8 cellular contexts compared by ENCODE assay signal in genomic region chr1:150213170-150214098, GRCh38. TPM values are rescaled to one million over a fixed set of nuclear protein-coding genes. Genes with fewer than 3 reads are reported as not detected.
DNase-seq lines count a peak whose midpoint lies in the region; ATAC-seq and TF ChIP-seq lines count a peak whose summit lies in the region.

No MANE protein-coding gene starts in this region.

- peak overlapping the region; percentile 90 for H3K4me3 Mint-ChIP-seq in activated naive CD8-positive, alpha-beta T cell
- peak overlapping the region; percentile 83 for H3K4me3 Mint-ChIP-seq in osteocyte (ENCODE audit: unreplicated experiment)

- TF ChIP-seq CTCF in osteocyte (IDR thresholded peaks at IDR 0.05) (peak; percentile 41), thoracic aorta (IDR thresholded peaks at IDR 0.05) (peak; percentile 18)

- intact Hi-C loops in head of caudate nucleus (cut with DNase I) = no loop called here

- H3K4me1 ChIP-seq in thoracic aorta (ENCODE audit: control insufficient read depth in 1 of 2, low read depth in 2 of 2) = peaks cover 0 to 4% of the 10 kb centered on the region in 2 donors

- H3K9me3 ChIP-seq in KOPT-K1 (ENCODE audit: insufficient read depth, low read length, poor library complexity, severe bottlenecking) (no peaks in the 10 kb centered on the region), thoracic aorta (no peaks in the 10 kb centered on the region)

- H3K36me3 ChIP-seq in KOPT-K1 (ENCODE audit: insufficient read depth, low read length) (peaks cover 19% of the 10 kb centered on the region), thoracic aorta (no peaks in the 10 kb centered on the region)

- H3K4me1 Mint-ChIP-seq in activated naive CD8-positive, alpha-beta T cell (ENCODE audit: low read depth) = peaks cover 18% of the 10 kb centered on the region
- H3K4me1 Mint-ChIP-seq in osteocyte (ENCODE audit: unreplicated experiment) = peaks cover 15% of the 10 kb centered on the region

- peak overlapping the region; percentile 91 for H3K27ac Mint-ChIP-seq in activated naive CD8-positive, alpha-beta T cell
- peak overlapping the region; percentile 85 for H3K27ac Mint-ChIP-seq in osteocyte (ENCODE audit: unreplicated experiment)

- no peaks in the 10 kb centered on the region for H3K27me3 ChIP-seq in thoracic aorta (replicated peaks; ENCODE audit: insufficient read depth)

- no peaks in the 10 kb centered on the region for H3K36me3 Mint-ChIP-seq in activated naive CD8-positive, alpha-beta T cell
- no peaks in the 10 kb centered on the region for H3K36me3 Mint-ChIP-seq in osteocyte (ENCODE audit: unreplicated experiment)

- no peaks in the 10 kb centered on the region for H3K9me3 Mint-ChIP-seq in activated naive CD8-positive, alpha-beta T cell (ENCODE audit: low read depth)
- H3K9me3 Mint-ChIP-seq in osteocyte (ENCODE audit: unreplicated experiment) = no peaks in the 10 kb centered on the region

- H3K27ac ChIP-seq in KOPT-K1 (ENCODE audit: low read depth, low read length, poor library complexity, severe bottlenecking) = peak overlapping the region; percentile 70
- peak overlapping the region; percentile 76 to 82 for H3K27ac ChIP-seq in thoracic aorta

- H3K27me3 Mint-ChIP-seq in activated naive CD8-positive, alpha-beta T cell = no peaks in the 10 kb centered on the region
- H3K27me3 Mint-ChIP-seq in osteocyte (ENCODE audit: unreplicated experiment) = no peaks in the 10 kb centered on the region

- ATAC-seq in GM21529 (IDR thresholded peaks at IDR 0.05; ENCODE audit: unreplicated experiment) (peak; percentile 95), thoracic aorta (ENCODE audit: insufficient number of reproducible peaks, low FRiP score, low read depth) (peak; percentile 87)

- in situ Hi-C loops in SK-MEL-5 (cut with HindIII; ENCODE audit: low pct_unique_long_range_greater_than_20kb, low sequenced_read_pairs) = no loop called here

- H3K4me3 ChIP-seq in thoracic aorta = peak overlapping the region; percentile 70

- DNase-seq in DMS 273 (lab: John Stamatoyannopoulos, UW; ENCODE audit: unreplicated experiment) (peak; percentile 90), SK-MEL-5 (ENCODE audit: low read depth, low spot score) (peak; percentile 95), head of caudate nucleus (peak; percentile 93 to 99 (median 97)), osteocyte (ENCODE audit: extremely low spot score, unreplicated experiment) (peak; percentile 94), thoracic aorta (ENCODE audit: low spot score) (peak; percentile 80)

RNA-seq across cellular contexts. Expression of gene ANP32E, which starts 22.5 kb away (rescaled TPM):
- 26.8 and 28.6 TPM in 2 replicates for total RNA-seq in SK-MEL-5 (2014; rRNA removed; shearing (Covaris generic))
- 47.9 and 49.4 TPM in 2 replicates for polyA plus RNA-seq in SK-MEL-5 (2015; cell fraction: cytosol; rRNA removed)
- 27.2 and 28.0 TPM in 2 replicates for polyA plus RNA-seq in SK-MEL-5 (2015; cell fraction: nucleus; rRNA removed)
- total RNA-seq in osteocyte = 29.5 and 32.2 TPM in 2 replicates
- total RNA-seq in thoracic aorta = 10 to 100 TPM; 10.7 to 22.2 TPM

RNA-seq across cellular contexts. Expression of gene CA14, which starts 44.1 kb away (rescaled TPM):
- total RNA-seq in SK-MEL-5 (2014; rRNA removed; shearing (Covaris generic)) = 53.6 and 54.4 TPM in 2 replicates
- polyA plus RNA-seq in SK-MEL-5 (2015; cell fraction: cytosol; rRNA removed) = 54.9 and 61.2 TPM in 2 replicates
- 78.6 and 82.2 TPM in 2 replicates for polyA plus RNA-seq in SK-MEL-5 (2015; cell fraction: nucleus; rRNA removed)
- not detected in 2 replicates for total RNA-seq in osteocyte
- total RNA-seq in thoracic aorta = not detected

RNA-seq across cellular contexts. Expression of gene APH1A, which starts 55.4 kb away (rescaled TPM):
- 208 and 231 TPM in 2 replicates for total RNA-seq in SK-MEL-5 (2014; rRNA removed; shearing (Covaris generic))
- polyA plus RNA-seq in SK-MEL-5 (2015; cell fraction: cytosol; rRNA removed) = 206 and 238 TPM in 2 replicates
- polyA plus RNA-seq in SK-MEL-5 (2015; cell fraction: nucleus; rRNA removed) = 160 and 167 TPM in 2 replicates
- 138 and 147 TPM in 2 replicates for total RNA-seq in osteocyte
- total RNA-seq in thoracic aorta = 10 to 100 TPM; 77.5 to 84.5 TPM

RNA-seq across cellular contexts. Expression of gene C1orf54, which starts 59.2 kb away (rescaled TPM):
- 1.5 and 3.1 TPM in 2 replicates for total RNA-seq in SK-MEL-5 (2014; rRNA removed; shearing (Covaris generic))
- polyA plus RNA-seq in SK-MEL-5 (2015; cell fraction: cytosol; rRNA removed) = 1.3 and 1.5 TPM in 2 replicates
- polyA plus RNA-seq in SK-MEL-5 (2015; cell fraction: nucleus; rRNA removed) = 3.4 and 10.5 TPM in 2 replicates
- 49.9 and 55.6 TPM in 2 replicates for total RNA-seq in osteocyte
- total RNA-seq in thoracic aorta = 10 to 100 TPM in 1 of 2 donors, 1 to 10 TPM in 1; 6.8 to 27.9 TPM

Comparison
In these comparisons a context has a peak if more than half of its experiments do, and no peak if none do; other contexts are left out.
1. Peak in every context shown above with its lines: DNase-seq, ATAC-seq, H3K4me3 ChIP-seq and H3K27ac ChIP-seq.
2. RNA of gene CA14, which starts 44.1 kb away (total RNA-seq): 53.6 to 54.4 TPM in SK-MEL-5; not detected in osteocyte and not detected in thoracic aorta; every median in the first group is over 10 times any median in the second.